1 cellular context compared by ENCODE assay signal in genomic region chr20:19806806-19807691, GRCh38.
TF ChIP-seq lines count a peak whose summit lies in the region.

No MANE protein-coding gene starts in this region.

TF ChIP-seq in SK-N-SH, 30 proteins besides CTCF, POLR2A, EP300 and RAD21 (continued from another document):
- 0 out of 2 replicates have a peak, but pooled peaks have one; percentile 31 for TF ChIP-seq TEAD4 (IDR thresholded peaks at IDR 0.05; ENCODE audit: borderline replicate concordance, insufficient read depth)
- TF ChIP-seq ZBTB33 (IDR thresholded peaks at IDR 0.05; ENCODE audit: borderline replicate concordance, low read depth): no peak
- TF ChIP-seq GATA2 (CRISPR knock-in tag; IDR thresholded peaks at IDR 0.05): peak; percentile 53
- TF ChIP-seq FOXM1 (IDR thresholded peaks at IDR 0.05; ENCODE audit: low read depth): no peak
- TF ChIP-seq YY1 (IDR thresholded peaks at IDR 0.05; ENCODE audit: low read depth): no peak
- no peak for TF ChIP-seq USF2 (IDR thresholded peaks at IDR 0.05; ENCODE audit: borderline replicate concordance, low read depth, low read length)
- peak; percentile 75; the same call in 1 of the 2 replicates for TF ChIP-seq USF1 (IDR thresholded peaks at IDR 0.05; ENCODE audit: borderline replicate concordance, low read depth)
- TF ChIP-seq MAX (IDR thresholded peaks at IDR 0.05; ENCODE audit: low read depth): no peak
- no peak for TF ChIP-seq MEF2A (IDR thresholded peaks at IDR 0.05; ENCODE audit: borderline replicate concordance, low read depth)
- no peak for TF ChIP-seq FOXJ3 (CRISPR knock-in tag; IDR thresholded peaks at IDR 0.05)
- TF ChIP-seq TCF12 (IDR thresholded peaks at IDR 0.05): peak; percentile 59
- TF ChIP-seq MXI1 (IDR thresholded peaks at IDR 0.05; ENCODE audit: low read depth, low read length): no peak
- no peak for TF ChIP-seq CHD2 (IDR thresholded peaks at IDR 0.05; ENCODE audit: low read length, partially characterized antibody)
- TF ChIP-seq NRF1 (IDR thresholded peaks at IDR 0.05; ENCODE audit: low read depth, low read length): no peak
- TF ChIP-seq RXRA (IDR thresholded peaks at IDR 0.05; ENCODE audit: borderline replicate concordance, low read depth): no peak
- TF ChIP-seq JUND (IDR thresholded peaks at IDR 0.05): no peak
- no peak for TF ChIP-seq SIN3A (IDR thresholded peaks at IDR 0.05; ENCODE audit: borderline replicate concordance, low read depth, low read length)
- TF ChIP-seq GABPA (IDR thresholded peaks at IDR 0.05; ENCODE audit: low read depth): no peak
- no peak for TF ChIP-seq RFX5 (IDR thresholded peaks at IDR 0.05; ENCODE audit: low read length)
- TF ChIP-seq NFIC (IDR thresholded peaks at IDR 0.05; ENCODE audit: borderline replicate concordance): peak; percentile 89
TF ChIP-seq in SK-N-SH: peak in this region for 6.
